Comparison of ENCODE assay signal across 17 cellular contexts in genomic region chr9:129105857-129106694, GRCh38. TPM values are rescaled to one million over a fixed set of nuclear protein-coding genes. Genes with fewer than 3 reads are reported as not detected.
DNase-seq lines count a peak whose midpoint lies in the region; ATAC-seq, FAIRE-seq and TF ChIP-seq lines count a peak whose summit lies in the region.
"Had no signal": no experiment of that assay in that cellular context is flagged by ENCODE, and none has a peak within 500 bp of the region (broad histone marks: within the 10 kb centered on the region; RNA-seq: fewer than 3 reads in every experiment).

No MANE protein-coding gene starts in this region.

- no peak overlapping the region for H2AFZ ChIP-seq in HepG2 (ENCODE audit: low read length)

- BruUV-seq in HepG2 (replicated peaks; lab: Mats Ljungman, UMichigan) = no TSS peak

- POLR2A ChIA-PET in HepG2 (lab: Yijun Ruan, JAX) = interaction anchor here (1.4 kb wide), 1 partner anchor 13 kb away, joined by 3 read pairs; no protein-coding TSS in a partner anchor

- no peaks in the 10 kb centered on the region for H3K9me3 Mint-ChIP-seq in progenitor cell of endocrine pancreas (ENCODE audit: low read depth)
- H3K9me3 Mint-ChIP-seq: CD8-positive, alpha-beta memory T cell; IgD-negative memory B cell had no signal

- TF ChIP-seq POLR2A in HepG2 (IDR thresholded peaks at IDR 0.05; ENCODE audit: insufficient read depth in 1 of 2, low read depth in 2 of 2, low read length in 2 of 2) = no peak
- TF ChIP-seq POLR2A in right lobe of liver (IDR thresholded peaks at IDR 0.05) = no peak

- H3K36me3 ChIP-seq in HepG2 (replicated peaks in 1 of 2; ENCODE audit: control insufficient read depth in 1 of 2, insufficient read depth in 2 of 2, low read length in 2 of 2) (peaks cover 0 to 4% of the 10 kb centered on the region in 2 experiments; a peak in 1 of 5 replicates), right lobe of liver (peaks cover 0 to 13% (median 0%) of the 10 kb centered on the region in 4 donors), iPS-15b (ENCODE audit: control insufficient read depth, insufficient read depth, low read length) (no peaks in the 10 kb centered on the region), mucosa of descending colon (ENCODE audit: low read depth) (peaks cover 1% of the 10 kb centered on the region)

- H3K27me3 ChIP-seq in HepG2 (ENCODE audit: control insufficient read depth in 1 of 2, insufficient read depth in 2 of 2, low read length in 2 of 2) (no peaks in the 10 kb centered on the region; a peak in 1 of 5 replicates), right lobe of liver (no peaks in the 10 kb centered on the region), iPS-15b (ENCODE audit: control insufficient read depth, insufficient read depth, low read length) (peaks cover 15% of the 10 kb centered on the region)
- H3K27me3 ChIP-seq: BLaER1 had no signal

- TF ChIP-seq CTCF in HepG2 (CRISPR knock-in tag; IDR thresholded peaks at IDR 0.05) (no peak), right lobe of liver (IDR thresholded peaks at IDR 0.05) (no peak), progenitor cell of endocrine pancreas (IDR thresholded peaks at IDR 0.05; ENCODE audit: unreplicated experiment) (no peak), mucosa of descending colon (IDR thresholded peaks at IDR 0.05) (no peak)

- H3K4me2 ChIP-seq in HepG2 (ENCODE audit: low read depth, low read length) = no peak overlapping the region
- H3K4me2 ChIP-seq: BLaER1 had no signal

- ATAC-seq in HepG2 = no peak
- ATAC-seq in right lobe of liver = no peak
- no peak for ATAC-seq in HG03097 (IDR thresholded peaks at IDR 0.05; ENCODE audit: low FRiP score, unreplicated experiment)
- ATAC-seq in mucosa of descending colon = no peak

- CTCF ChIA-PET in HepG2 (lab: Yijun Ruan, JAX; ENCODE audit: low intra/inter-chr PET ratio, low total read pairs) = no interaction called here

- H3K36me3 Mint-ChIP-seq in progenitor cell of endocrine pancreas (ENCODE audit: insufficient read depth) = peaks cover 1% of the 10 kb centered on the region

- no peak overlapping the region for H3K4me3 ChIP-seq in HepG2 (replicated peaks in 1 of 3; ENCODE audit: insufficient read depth in 1 of 3, low read depth in 2 of 3, low read length in 3 of 3)
- H3K4me3 ChIP-seq in right lobe of liver = no peak overlapping the region
- H3K4me3 ChIP-seq in iPS-15b (ENCODE audit: low read depth, low read length) = no peak overlapping the region
- H3K4me3 ChIP-seq in mucosa of descending colon = no peak overlapping the region
- H3K4me3 ChIP-seq: BLaER1 had no signal

- H3K27me3 Mint-ChIP-seq in progenitor cell of endocrine pancreas = peaks cover 15% of the 10 kb centered on the region
- H3K27me3 Mint-ChIP-seq: CD8-positive, alpha-beta memory T cell had no signal

- no peak for FAIRE-seq in HepG2 (lab: Jason Lieb, UNC)
- FAIRE-seq: GM12892 had no signal

- no peak for TF ChIP-seq EP300 in HepG2 (IDR thresholded peaks at IDR 0.05; ENCODE audit: low read depth in 2 of 2, low read length in 2 of 2)
- no peak for TF ChIP-seq EP300 in HepG2 (CRISPR knock-in tag; IDR thresholded peaks at IDR 0.05; ENCODE audit: borderline replicate concordance)

- H3K4me1 ChIP-seq in HepG2 (ENCODE audit: insufficient read depth, low read length) (peaks cover 21% of the 10 kb centered on the region), right lobe of liver (peaks cover 0 to 15% (median 2%) of the 10 kb centered on the region in 4 donors), iPS-15b (ENCODE audit: control insufficient read depth, insufficient read depth, low read length) (peaks cover 3% of the 10 kb centered on the region), mucosa of descending colon (ENCODE audit: low read depth) (peaks cover 18% of the 10 kb centered on the region)

- peaks cover 8% of the 10 kb centered on the region for H3K4me1 Mint-ChIP-seq in progenitor cell of endocrine pancreas (ENCODE audit: low read depth)

- H3K9me3 ChIP-seq in HepG2 (ENCODE audit: low read length) (no peaks in the 10 kb centered on the region), right lobe of liver (no peaks in the 10 kb centered on the region), iPS-15b (ENCODE audit: control insufficient read depth, insufficient read depth, low read length) (no peaks in the 10 kb centered on the region), mucosa of descending colon (no peaks in the 10 kb centered on the region)
- H3K9me3 ChIP-seq: BLaER1, Caco-2 had no signal

- TF ChIP-seq RAD21 in HepG2 (CRISPR knock-in tag; IDR thresholded peaks at IDR 0.05) = no peak

- WGBS in HepG2 (ENCODE audit: low lambda C conversion rate) = 85% methylated on average over 8 of the region's 17 CpGs
- 89% methylated on average over 5 of the region's 17 CpGs for WGBS in right lobe of liver (ENCODE audit: insufficient coverage, low coverage, low lambda C conversion rate, missing lambda C conversion rate)

- intact Hi-C loops in HepG2 (cut with micrococcal nuclease; ENCODE audit: unreplicated experiment) (no loop called here), right lobe of liver (cut with DNase I) (no loop called here), mucosa of descending colon (cut with DNase I, micrococcal nuclease) (no loop called here)

- H3K9ac ChIP-seq in HepG2 (ENCODE audit: insufficient read depth, low read depth, low read length) (no peak overlapping the region), iPS-15b (ENCODE audit: low read depth, low read length) (peak overlapping the region; percentile 16)
- H3K9ac ChIP-seq: BLaER1 had no signal

- 0 out of 2 replicates have a peak, but pooled peaks cover 8% of the 10 kb centered on the region for H4K20me1 ChIP-seq in HepG2 (ENCODE audit: insufficient read depth, low read length)
- H4K20me1 ChIP-seq: BLaER1 had no signal

- no peak overlapping the region for H3K27ac ChIP-seq in HepG2 (ENCODE audit: extremely low read length, insufficient read depth, low read length)
- no peak overlapping the region for H3K27ac ChIP-seq in right lobe of liver
- H3K27ac ChIP-seq: 22Rv1, BLaER1 had no signal

- no peak overlapping the region for H3K4me3 Mint-ChIP-seq in progenitor cell of endocrine pancreas (ENCODE audit: low read depth)

- in situ Hi-C loops in HepG2 (cut with HindIII; ENCODE audit: extremely low pct_ligation_motif_present, low pct_unique_long_range_greater_than_20kb) = no loop called here

- DNase-seq in HepG2 (ENCODE audit: low spot score) (no peak), right lobe of liver (no peak), progenitor cell of endocrine pancreas (ENCODE audit: low spot score, unreplicated experiment) (no peak), middle frontal gyrus (ENCODE audit: extremely low spot score, low spot score) (no peak), mucosa of descending colon (no peak)
- DNase-seq: AML-193; Caco-2; CD8-positive, alpha-beta memory T cell; DND-41; GDM1; HCEC 1CT had no signal

- H3K79me2 ChIP-seq in HepG2 (ENCODE audit: insufficient read depth, low read length) = peaks cover 3% of the 10 kb centered on the region

- peak overlapping the region; percentile 69 for H3K27ac Mint-ChIP-seq in progenitor cell of endocrine pancreas
- H3K27ac Mint-ChIP-seq: IgD-negative memory B cell had no signal

RNA-seq across cellular contexts. Expression of gene CRAT, which starts 4.5 kb away (rescaled TPM):
- 26.6 and 29.3 TPM in 2 replicates for total RNA-seq in HepG2 (2016; rRNA removed; fragmentation: Illumina TruSeq; extraction: Trizol)
- total RNA-seq in HepG2 (2016; cell fraction: cytosol; rRNA removed; fragmentation: Illumina TruSeq; extraction: Trizol; ENCODE audit: low read depth) = 13.7 and 20.3 TPM in 2 replicates
- 24.5 and 28.0 TPM in 2 replicates for total RNA-seq in HepG2 (2016; cell fraction: insoluble cytoplasmic fraction; rRNA removed; fragmentation: Illumina TruSeq; extraction: Trizol)
- total RNA-seq in HepG2 (2016; cell fraction: membrane; rRNA removed; fragmentation: Illumina TruSeq; extraction: Trizol) = 27.1 and 32.0 TPM in 2 replicates
- 17.6 and 18.1 TPM in 2 replicates for total RNA-seq in HepG2 (2016; cell fraction: nucleus; rRNA removed; fragmentation: Illumina TruSeq; extraction: Trizol)
- polyA plus RNA-seq in HepG2 (2011; rRNA removed) = 26.1 and 31.1 TPM in 2 replicates
- 21.4 and 24.4 TPM in 2 replicates for polyA plus RNA-seq in HepG2 (2011; cell fraction: cytosol; rRNA removed)
- 62.4 and 63.9 TPM in 2 replicates for polyA plus RNA-seq in HepG2 (2011; cell fraction: nucleus; rRNA removed)
- 32.3 and 32.7 TPM in 2 replicates for polyA plus RNA-seq in HepG2 (2012)
- 18.5 and 23.3 TPM in 2 replicates for polyA plus RNA-seq in HepG2 (2016; cell fraction: cytosol; fragmentation: Illumina TruSeq; extraction: Trizol; ENCODE audit: low read depth)
- polyA plus RNA-seq in HepG2 (2016; cell fraction: insoluble cytoplasmic fraction; fragmentation: Illumina TruSeq; extraction: Trizol; ENCODE audit: low read depth) = 27.2 and 34.4 TPM in 2 replicates
- polyA plus RNA-seq in HepG2 (2016; cell fraction: membrane; fragmentation: Illumina TruSeq; extraction: Trizol; ENCODE audit: low read depth) = 26.8 and 32.7 TPM in 2 replicates
- polyA plus RNA-seq in HepG2 (2016; cell fraction: nucleus; fragmentation: Illumina TruSeq; extraction: Trizol; ENCODE audit: insufficient read depth, low read depth) = 29.5 and 29.9 TPM in 2 replicates
- 7.1 and 60.6 TPM in 2 replicates for polyA minus RNA-seq in HepG2 (2011; rRNA and poly(A)+ RNA removed; ENCODE audit: low replicate concordance)
- polyA minus RNA-seq in HepG2 (2011; cell fraction: cytosol; rRNA and poly(A)+ RNA removed) = 24.5 and 25.6 TPM in 2 replicates
- 11.7 and 16.0 TPM in 2 replicates for polyA minus RNA-seq in HepG2 (2011; cell fraction: nucleus; rRNA and poly(A)+ RNA removed)
- total RNA-seq in right lobe of liver = 100 to 1,000 TPM in 4 of 6 experiments, 10 to 100 TPM in 2; 86.1 to 146 (median 104) TPM
- total RNA-seq in progenitor cell of endocrine pancreas = 19.0 and 20.5 TPM in 2 replicates
- total RNA-seq in mucosa of descending colon = 10 to 100 TPM; 62.0 to 86.5 (median 71.2) TPM

RNA-seq across cellular contexts. Expression of gene PTPA, which starts 5.1 kb away (rescaled TPM):
- total RNA-seq in HepG2 (2016; rRNA removed; fragmentation: Illumina TruSeq; extraction: Trizol) (105 and 109 TPM in 2 replicates), right lobe of liver (100 to 1,000 TPM in 1 of 6 experiments, 10 to 100 TPM in 5; 55.4 to 123 (median 62.0) TPM), progenitor cell of endocrine pancreas (135 and 145 TPM in 2 replicates), mucosa of descending colon (100 to 1,000 TPM in 2 of 3 donors, 10 to 100 TPM in 1; 95.3 to 109 (median 109) TPM)
- 13.7 and 14.3 TPM in 2 replicates for total RNA-seq in HepG2 (2016; cell fraction: cytosol; rRNA removed; fragmentation: Illumina TruSeq; extraction: Trizol; ENCODE audit: low read depth)
- 107 and 108 TPM in 2 replicates for total RNA-seq in HepG2 (2016; cell fraction: insoluble cytoplasmic fraction; rRNA removed; fragmentation: Illumina TruSeq; extraction: Trizol)
- total RNA-seq in HepG2 (2016; cell fraction: membrane; rRNA removed; fragmentation: Illumina TruSeq; extraction: Trizol) = 42.5 and 49.9 TPM in 2 replicates
- 57.5 and 66.5 TPM in 2 replicates for total RNA-seq in HepG2 (2016; cell fraction: nucleus; rRNA removed; fragmentation: Illumina TruSeq; extraction: Trizol)
- 79.3 and 86.0 TPM in 2 replicates for polyA plus RNA-seq in HepG2 (2011; rRNA removed)
- 78.6 and 93.8 TPM in 2 replicates for polyA plus RNA-seq in HepG2 (2011; cell fraction: cytosol; rRNA removed)
- polyA plus RNA-seq in HepG2 (2011; cell fraction: nucleus; rRNA removed) = 64.7 and 73.4 TPM in 2 replicates
- 58.7 and 58.8 TPM in 2 replicates for polyA plus RNA-seq in HepG2 (2012)
- polyA plus RNA-seq in HepG2 (2016; cell fraction: cytosol; fragmentation: Illumina TruSeq; extraction: Trizol; ENCODE audit: low read depth) = 12.7 and 14.2 TPM in 2 replicates
- polyA plus RNA-seq in HepG2 (2016; cell fraction: insoluble cytoplasmic fraction; fragmentation: Illumina TruSeq; extraction: Trizol; ENCODE audit: low read depth) = 95.6 and 101 TPM in 2 replicates
- 35.2 and 36.7 TPM in 2 replicates for polyA plus RNA-seq in HepG2 (2016; cell fraction: membrane; fragmentation: Illumina TruSeq; extraction: Trizol; ENCODE audit: low read depth)
- 80.4 and 88.7 TPM in 2 replicates for polyA plus RNA-seq in HepG2 (2016; cell fraction: nucleus; fragmentation: Illumina TruSeq; extraction: Trizol; ENCODE audit: insufficient read depth, low read depth)
- 104 and 215 TPM in 2 replicates for polyA minus RNA-seq in HepG2 (2011; rRNA and poly(A)+ RNA removed; ENCODE audit: low replicate concordance)
- polyA minus RNA-seq in HepG2 (2011; cell fraction: cytosol; rRNA and poly(A)+ RNA removed) = 57.5 and 58.2 TPM in 2 replicates
- 32.4 and 34.9 TPM in 2 replicates for polyA minus RNA-seq in HepG2 (2011; cell fraction: nucleus; rRNA and poly(A)+ RNA removed)

RNA-seq across cellular contexts. Expression of gene DOLPP1, which starts 25.2 kb away (rescaled TPM):
- total RNA-seq in HepG2 (2016; rRNA removed; fragmentation: Illumina TruSeq; extraction: Trizol) = 15.1 and 34.1 TPM in 2 replicates
- total RNA-seq in HepG2 (2016; cell fraction: cytosol; rRNA removed; fragmentation: Illumina TruSeq; extraction: Trizol; ENCODE audit: low read depth) = 4.4 and 4.8 TPM in 2 replicates
- 14.3 and 33.9 TPM in 2 replicates for total RNA-seq in HepG2 (2016; cell fraction: insoluble cytoplasmic fraction; rRNA removed; fragmentation: Illumina TruSeq; extraction: Trizol)
- total RNA-seq in HepG2 (2016; cell fraction: membrane; rRNA removed; fragmentation: Illumina TruSeq; extraction: Trizol) = 11.5 and 12.2 TPM in 2 replicates
- 27.9 and 34.5 TPM in 2 replicates for total RNA-seq in HepG2 (2016; cell fraction: nucleus; rRNA removed; fragmentation: Illumina TruSeq; extraction: Trizol)
- polyA plus RNA-seq in HepG2 (2011; rRNA removed) = 20.9 and 21.0 TPM in 2 replicates
- polyA plus RNA-seq in HepG2 (2011; cell fraction: cytosol; rRNA removed) = 18.4 and 24.7 TPM in 2 replicates
- polyA plus RNA-seq in HepG2 (2011; cell fraction: nucleus; rRNA removed) = 17.8 and 22.4 TPM in 2 replicates
- 7.5 and 9.0 TPM in 2 replicates for polyA plus RNA-seq in HepG2 (2012)
- polyA plus RNA-seq in HepG2 (2016; cell fraction: cytosol; fragmentation: Illumina TruSeq; extraction: Trizol; ENCODE audit: low read depth) = 3.5 and 3.7 TPM in 2 replicates
- 15.8 and 16.0 TPM in 2 replicates for polyA plus RNA-seq in HepG2 (2016; cell fraction: insoluble cytoplasmic fraction; fragmentation: Illumina TruSeq; extraction: Trizol; ENCODE audit: low read depth)
- polyA plus RNA-seq in HepG2 (2016; cell fraction: membrane; fragmentation: Illumina TruSeq; extraction: Trizol; ENCODE audit: low read depth) = 6.2 and 7.2 TPM in 2 replicates
- 48.2 and 51.4 TPM in 2 replicates for polyA plus RNA-seq in HepG2 (2016; cell fraction: nucleus; fragmentation: Illumina TruSeq; extraction: Trizol; ENCODE audit: insufficient read depth, low read depth)
- polyA minus RNA-seq in HepG2 (2011; rRNA and poly(A)+ RNA removed; ENCODE audit: low replicate concordance) = 31.9 and 42.4 TPM in 2 replicates
- polyA minus RNA-seq in HepG2 (2011; cell fraction: cytosol; rRNA and poly(A)+ RNA removed) = 9.3 and 12.5 TPM in 2 replicates
- 4.4 and 6.6 TPM in 2 replicates for polyA minus RNA-seq in HepG2 (2011; cell fraction: nucleus; rRNA and poly(A)+ RNA removed)
- 10 to 100 TPM; 10.1 to 16.8 (median 13.3) TPM for total RNA-seq in right lobe of liver
- 29.1 and 29.3 TPM in 2 replicates for total RNA-seq in progenitor cell of endocrine pancreas
- 10 to 100 TPM; 27.6 to 59.7 (median 48.3) TPM for total RNA-seq in mucosa of descending colon
